9 cellular contexts compared by ENCODE assay signal in the genomic region with DNA sequence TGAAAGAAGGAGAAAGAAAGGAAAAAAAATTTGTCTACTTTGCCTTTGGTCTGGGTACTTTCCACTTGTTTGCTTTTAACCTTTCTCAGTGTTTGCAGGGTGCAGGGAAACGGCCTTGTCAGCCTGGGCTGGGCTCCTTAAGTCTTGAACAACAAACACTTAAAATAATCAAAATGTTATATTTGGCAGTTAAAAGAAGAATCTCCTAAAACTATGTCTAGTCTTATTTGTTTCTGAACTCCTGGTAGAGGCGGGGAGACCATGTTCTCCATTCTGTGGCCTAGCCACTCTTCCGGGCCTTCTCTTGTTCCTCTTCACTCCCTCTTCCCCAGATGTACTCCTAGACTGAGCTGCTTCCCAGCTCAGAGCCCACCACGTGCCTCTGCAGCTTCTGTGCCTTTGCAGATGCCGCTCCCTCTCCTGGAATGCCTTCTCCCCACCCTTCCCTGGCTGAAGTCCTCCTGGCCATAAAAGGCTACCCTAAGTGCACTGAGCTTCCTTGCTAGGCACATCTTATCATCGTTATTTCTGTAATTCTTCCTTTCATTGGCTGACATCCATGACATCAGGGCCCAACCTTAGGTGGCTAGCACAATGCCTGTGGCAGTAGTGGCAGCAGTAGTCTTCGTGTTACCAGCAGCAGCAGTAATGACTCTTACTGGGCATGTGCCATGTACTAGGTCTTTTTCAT.
A peak's percentile ranks its signal among the peaks of the same experiment; 100 is the strongest.
DNase-seq lines count a peak whose midpoint lies in the region; ATAC-seq, FAIRE-seq and TF ChIP-seq lines count a peak whose summit lies in the region.
"Had no signal": no experiment of that assay in that cellular context is flagged by ENCODE, and none has a peak within 500 bp of the region (broad histone marks: within the 10 kb centered on the region; RNA-seq: fewer than 3 reads in every experiment).

No MANE protein-coding gene starts in this region.

- H3K9me3 Mint-ChIP-seq in endodermal cell = peaks cover 3% of the 10 kb centered on the region

- DNase-seq in Karpas-422 = peak; percentile 62
- DNase-seq in bronchial epithelial cell (ENCODE audit: low read depth) = peak; percentile 58
- peak; percentile 87 for DNase-seq in lower lobe of right lung
- DNase-seq in endodermal cell = no peak
- DNase-seq in ecto neural progenitor cell (ENCODE audit: low spot score) = no peak
- DNase-seq in effector CD8-positive, alpha-beta T cell (lab: John Stamatoyannopoulos, UW) = no peak
- DNase-seq: retina had no signal

- H3K27me3 ChIP-seq in Karpas-422 (ENCODE audit: low read length) (no peaks in the 10 kb centered on the region), bronchial epithelial cell (ENCODE audit: control insufficient read depth, insufficient read depth, low read length) (no peaks in the 10 kb centered on the region), lower lobe of right lung (ENCODE audit: low read depth) (no peaks in the 10 kb centered on the region), thymus (ENCODE audit: control insufficient read depth, insufficient read depth) (no peaks in the 10 kb centered on the region), endodermal cell (ENCODE audit: control insufficient read depth, insufficient read depth, low read length, poor library complexity, severe bottlenecking) (no peaks in the 10 kb centered on the region)

- WGBS in thymus = 76% methylated on average over 7 of the region's 7 CpGs
- WGBS in endodermal cell (ENCODE audit: insufficient coverage in 1 of 2, insufficient read length in 1 of 2), 2 experiments = 85 to 89% methylated on average over 6 to 7 of the region's 7 CpGs

- TF ChIP-seq CTCF in bronchial epithelial cell (IDR thresholded peaks at IDR 0.05; ENCODE audit: insufficient read depth, low read length, severe bottlenecking) = no peak
- no peak for TF ChIP-seq CTCF in lower lobe of right lung (IDR thresholded peaks at IDR 0.05)
- no peak for TF ChIP-seq CTCF in endodermal cell (conservative IDR thresholded peaks at IDR 0.05)

- H3K36me3 ChIP-seq in Karpas-422 (ENCODE audit: insufficient read depth, low read length) (no peaks in the 10 kb centered on the region), bronchial epithelial cell (ENCODE audit: control insufficient read depth, insufficient read depth, low read length) (no peaks in the 10 kb centered on the region), lower lobe of right lung (no peaks in the 10 kb centered on the region), thymus (ENCODE audit: control insufficient read depth, insufficient read depth) (no peaks in the 10 kb centered on the region), endodermal cell (ENCODE audit: control insufficient read depth, insufficient read depth, low read length) (no peaks in the 10 kb centered on the region)

- H4K20me1 ChIP-seq in Karpas-422 (ENCODE audit: insufficient read depth, low read depth, low read length) = no peaks in the 10 kb centered on the region; the same call in 1 of the 2 replicates

- no peak overlapping the region for H3K4me3 Mint-ChIP-seq in endodermal cell

- H3K4me3 ChIP-seq in Karpas-422 (ENCODE audit: low read length) (no peak overlapping the region), bronchial epithelial cell (ENCODE audit: low read depth, low read length) (no peak overlapping the region), lower lobe of right lung (no peak overlapping the region), thymus (ENCODE audit: low read length) (no peak overlapping the region), endodermal cell (ENCODE audit: low read length) (no peak overlapping the region)

- H3K4me1 ChIP-seq in Karpas-422 (ENCODE audit: low read length) = no peaks in the 10 kb centered on the region
- H3K4me1 ChIP-seq in lower lobe of right lung = peaks cover 41% of the 10 kb centered on the region
- no peaks in the 10 kb centered on the region for H3K4me1 ChIP-seq in thymus (ENCODE audit: control insufficient read depth, insufficient read depth, low read length)
- H3K4me1 ChIP-seq in endodermal cell (ENCODE audit: control insufficient read depth, insufficient read depth, low read length) = peaks cover 9% of the 10 kb centered on the region

- ATAC-seq in lower lobe of right lung = peak; percentile 86 to 94
- no peak for ATAC-seq in GM21526 (IDR thresholded peaks at IDR 0.05; ENCODE audit: low FRiP score, unreplicated experiment)

- H3K9me2 ChIP-seq in Karpas-422 (replicated peaks; ENCODE audit: insufficient read depth, low read length) = no peaks in the 10 kb centered on the region

- H3K27ac Mint-ChIP-seq in endodermal cell = no peak overlapping the region

- no peak overlapping the region for H3K4me2 ChIP-seq in Karpas-422 (ENCODE audit: low read depth, low read length, poor library complexity, severe bottlenecking)

- no peak for FAIRE-seq in bronchial epithelial cell (lab: Jason Lieb, UNC)

- H3K27me3 Mint-ChIP-seq in endodermal cell (ENCODE audit: insufficient read depth) = peaks cover 2% of the 10 kb centered on the region

- H3K36me3 Mint-ChIP-seq in endodermal cell (ENCODE audit: low read depth) = peaks cover 2% of the 10 kb centered on the region

- H3K27ac ChIP-seq in Karpas-422 (ENCODE audit: low read length) = no peak overlapping the region
- H3K27ac ChIP-seq in lower lobe of right lung = peak overlapping the region; percentile 81
- peak overlapping the region; percentile 76 for H3K27ac ChIP-seq in thymus (ENCODE audit: low read depth)
- no peak overlapping the region for H3K27ac ChIP-seq in endodermal cell (ENCODE audit: low read depth, low read length)

- H3K79me2 ChIP-seq in Karpas-422 (ENCODE audit: low read length) = no peaks in the 10 kb centered on the region

- H3K4me1 Mint-ChIP-seq in endodermal cell = peaks cover 32% of the 10 kb centered on the region

- no peak overlapping the region for H2AFZ ChIP-seq in Karpas-422 (ENCODE audit: low read length)

- no peak overlapping the region for H3K9ac ChIP-seq in Karpas-422 (ENCODE audit: low read length)
- no peak overlapping the region for H3K9ac ChIP-seq in endodermal cell (ENCODE audit: extremely low read depth, low read length, poor library complexity, severe bottlenecking)

- H3K9me3 ChIP-seq in Karpas-422 (ENCODE audit: low read length) (no peaks in the 10 kb centered on the region), lower lobe of right lung (no peaks in the 10 kb centered on the region), thymus (ENCODE audit: control insufficient read depth) (no peaks in the 10 kb centered on the region), endodermal cell (ENCODE audit: control insufficient read depth, low read length) (no peaks in the 10 kb centered on the region)

- intact Hi-C loops in lower lobe of right lung (cut with DNase I) = no loop called here

Comparison
In these comparisons a context has a peak if more than half of its experiments do, and no peak if none do; other contexts are left out.
1. DNase-seq: peak in Karpas-422 (single experiment), bronchial epithelial cell (single experiment) and lower lobe of right lung (single experiment); none in endodermal cell (single experiment), ecto neural progenitor cell (single experiment) and effector CD8-positive, alpha-beta T cell (single experiment).
2. H3K27ac ChIP-seq: peak in lower lobe of right lung (single experiment) and thymus (single experiment); none in Karpas-422 (single experiment) and endodermal cell (single experiment).